In the genomic region with DNA sequence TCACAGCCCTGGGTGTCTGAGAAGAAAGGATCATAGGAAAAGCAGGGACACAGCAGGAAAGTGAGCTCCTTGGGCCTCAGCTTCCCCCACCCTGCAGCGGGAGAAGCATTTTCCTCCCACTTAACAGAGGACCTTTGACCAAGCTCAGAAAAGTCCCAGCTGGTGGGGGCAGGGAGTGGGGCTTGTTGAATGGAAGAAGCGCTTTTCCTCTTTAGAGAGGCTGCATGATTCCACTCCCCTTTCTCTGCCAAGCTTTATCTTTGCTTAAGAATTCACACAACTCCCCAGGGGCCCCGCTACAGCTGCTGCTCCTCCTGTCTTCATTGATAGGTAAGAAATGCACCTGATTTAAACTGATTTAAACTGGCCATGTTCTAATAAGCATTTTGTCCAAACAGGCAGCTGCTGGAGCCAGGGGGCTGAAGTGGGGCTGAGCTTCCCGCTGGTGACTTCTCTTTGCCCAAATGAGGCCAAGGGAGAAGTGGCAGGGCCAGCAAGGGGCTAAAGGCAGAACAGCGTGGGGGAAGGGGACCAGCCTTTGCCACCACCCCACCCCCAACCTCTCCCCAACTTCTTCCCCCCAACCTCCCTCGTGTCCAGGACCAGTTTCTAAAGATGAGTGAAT, we compare ENCODE assay signal across 13 cellular contexts. TPM values are rescaled to one million over a fixed set of nuclear protein-coding genes. Genes with fewer than 3 reads are reported as not detected.
A peak's percentile ranks its signal among the peaks of the same experiment; 100 is the strongest.
DNase-seq lines count a peak whose midpoint lies in the region; ATAC-seq and TF ChIP-seq lines count a peak whose summit lies in the region.
"Had no signal": no experiment of that assay in that cellular context is flagged by ENCODE, and none has a peak within 500 bp of the region (broad histone marks: within the 10 kb centered on the region; RNA-seq: fewer than 3 reads in every experiment).

No MANE protein-coding gene starts in this region.

- H3K4me1 Mint-ChIP-seq in stimulated activated memory B cell treated with anti-CD40 and anti-IgM and Interleukin-4, amounts not matched to agents 10 μg/mL and 1 μg/mL and 100 μg/mL, for 72 hours = peaks cover 48% of the 10 kb centered on the region

- H3K36me3 ChIP-seq in uterus (no peaks in the 10 kb centered on the region), gastrocnemius medialis (no peaks in the 10 kb centered on the region)

- H3K4me3 ChIP-seq in uterus (no peak overlapping the region), gastrocnemius medialis (no peak overlapping the region)

- TF ChIP-seq POLR2A in uterus (IDR thresholded peaks at IDR 0.05) (no peak), gastrocnemius medialis (IDR thresholded peaks at IDR 0.05) (no peak)

- H3K27me3 ChIP-seq in uterus = no peaks in the 10 kb centered on the region
- peaks cover 38 to 47% (median 39%) of the 10 kb centered on the region in 3 donors for H3K27me3 ChIP-seq in gastrocnemius medialis

- H3K4me3 Mint-ChIP-seq in stimulated activated memory B cell treated with anti-CD40 and anti-IgM and Interleukin-4, amounts not matched to agents 10 μg/mL and 1 μg/mL and 100 μg/mL, for 72 hours = no peak overlapping the region

- DNase-seq in NCI-H1417 (lab: John Stamatoyannopoulos, UW) (peak in 2 of 3 experiments; percentile 36 to 73), NCI-H1417 treated with DMSO at 0.1 percent for 48 hours (lab: John Stamatoyannopoulos, UW) (no peak), brain pericyte (ENCODE audit: low read depth, low spot score) (peak; percentile 70), left kidney (ENCODE audit: low read depth, low spot score) (peak; percentile 85), uterus (peak in 1 of 2 donors; percentile 54), GM03348 (ENCODE audit: low spot score) (no peak), gastrocnemius medialis (no peak)
- DNase-seq: 8988T; nucleus accumbens; stimulated activated CD4-positive, alpha-beta T cell treated with anti-CD3 and anti-CD28 coated beads, Interleukin-1b, Interleukin-23, amount 100 ng/mL, for 48 hours; stimulated activated naive CD4-positive, alpha-beta T cell treated with Interleukin-2 at 50 U/mL for 16 hours had no signal

- H3K27ac ChIP-seq in uterus (peak overlapping the region; percentile 19 to 39), gastrocnemius medialis (no peak overlapping the region)

- H3K27ac Mint-ChIP-seq in stimulated activated memory B cell treated with anti-CD40 and anti-IgM and Interleukin-4, amounts not matched to agents 10 μg/mL and 1 μg/mL and 100 μg/mL, for 72 hours = no peak overlapping the region

- peaks cover 63% of the 10 kb centered on the region for H3K27me3 Mint-ChIP-seq in stimulated activated memory B cell treated with anti-CD40 and anti-IgM and Interleukin-4, amounts not matched to agents 10 μg/mL and 1 μg/mL and 100 μg/mL, for 72 hours

- no peaks in the 10 kb centered on the region for H3K36me3 Mint-ChIP-seq in stimulated activated memory B cell treated with anti-CD40 and anti-IgM and Interleukin-4, amounts not matched to agents 10 μg/mL and 1 μg/mL and 100 μg/mL, for 72 hours

- H3K9me3 ChIP-seq in uterus (no peaks in the 10 kb centered on the region), gastrocnemius medialis (no peaks in the 10 kb centered on the region)

- TF ChIP-seq CTCF in uterus (IDR thresholded peaks at IDR 0.05) = no peak
- no peak for TF ChIP-seq CTCF in gastrocnemius medialis (IDR thresholded peaks at IDR 0.05 in 4 of 5, conservative IDR thresholded peaks at IDR 0.05 in 1 of 5)

- no peak for ATAC-seq in stimulated activated memory B cell treated with anti-CD40 and anti-IgM and Interleukin-4, amounts not matched to agents 10 μg/mL and 1 μg/mL and 100 μg/mL, for 72 hours
- ATAC-seq in gastrocnemius medialis = no peak
- ATAC-seq: Panc1 had no signal

- H3K9me3 Mint-ChIP-seq in stimulated activated memory B cell treated with anti-CD40 and anti-IgM and Interleukin-4, amounts not matched to agents 10 μg/mL and 1 μg/mL and 100 μg/mL, for 72 hours = no peaks in the 10 kb centered on the region

- in situ Hi-C loops in gastrocnemius medialis (cut with MboI; ENCODE audit: low sequenced_read_pairs in 4 of 4) = no loop called here

- intact Hi-C loops in uterus (cut with DNase I; ENCODE audit: low total_unique reads) = no loop called here
- intact Hi-C loops in gastrocnemius medialis (cut with DNase I; ENCODE audit: low total_unique reads) = no loop called here

- H3K4me1 ChIP-seq in uterus = peaks cover 0 to 9% of the 10 kb centered on the region in 2 donors
- peaks cover 8 to 19% of the 10 kb centered on the region in 2 donors for H3K4me1 ChIP-seq in gastrocnemius medialis

RNA-seq across cellular contexts. Expression of gene PAPLN, which starts 1.7 kb away (rescaled TPM):
- total RNA-seq in uterus (10 to 100 TPM; 16.5 to 40.2 (median 33.1) TPM), gastrocnemius medialis (1 to 10 TPM; 1.9 to 5.0 (median 2.5) TPM)

Comparison
In these comparisons a context has a peak if more than half of its experiments do, and no peak if none do; other contexts are left out.
1. DNase-seq: peak in NCI-H1417 (2 of 3), brain pericyte (single experiment) and left kidney (single experiment); none in NCI-H1417 treated with DMSO at 0.1 percent for 48 hours (single experiment), GM03348 (single experiment) and gastrocnemius medialis (0 of 2).
2. H3K27ac ChIP-seq: peak in uterus (2 of 2); none in gastrocnemius medialis (0 of 4).